In the genomic region with DNA sequence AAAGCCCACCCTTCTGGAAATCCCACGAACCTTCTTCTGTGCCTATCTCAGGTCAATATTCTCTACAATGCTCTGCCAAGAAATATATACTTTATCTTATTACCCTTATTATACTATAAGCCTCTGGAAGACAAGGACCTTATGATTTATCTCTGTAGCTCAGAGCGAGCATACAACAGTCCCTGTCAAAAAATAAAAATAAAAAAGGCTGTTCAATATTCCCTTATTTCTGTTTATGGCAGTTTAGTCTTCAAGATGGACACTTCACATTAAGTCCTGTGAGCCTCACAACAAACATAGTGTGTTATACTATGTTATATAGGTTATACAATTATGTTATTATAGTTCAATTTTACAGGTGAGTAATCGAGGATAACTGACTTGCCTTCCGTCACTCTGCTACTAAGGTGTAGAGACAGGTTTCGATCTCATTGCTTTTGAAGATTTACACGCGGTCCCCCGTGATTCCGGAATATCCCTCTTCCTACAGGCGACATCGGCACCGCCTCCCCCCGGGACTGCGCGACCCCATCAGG, we compare ENCODE assay signal across 8 cellular contexts. TPM values are rescaled to one million over a fixed set of nuclear protein-coding genes. Genes with fewer than 3 reads are reported as not detected.
A peak's percentile ranks its signal among the peaks of the same experiment; 100 is the strongest.
DNase-seq lines count a peak whose midpoint lies in the region; ATAC-seq and TF ChIP-seq lines count a peak whose summit lies in the region.

No MANE protein-coding gene starts in this region.

- ATAC-seq in thoracic aorta (ENCODE audit: insufficient number of reproducible peaks, low FRiP score, low read depth), result no peak
- no peak for ATAC-seq in HG03571 (IDR thresholded peaks at IDR 0.05; ENCODE audit: unreplicated experiment)

- H3K27me3 Mint-ChIP-seq in activated T-helper 1 cell treated with anti-CD3 and anti-CD28 coated beads, Interleukin-12 subunit alpha, Interleukin-12 subunit beta, Interleukin-2, Interleukin-4 antibody, amounts not matched to agents 30 ng/mL and 10 ng/mL and 1 ng/mL, durations not matched to agents 14 hours and 24 hours and 36 hours (ENCODE audit: insufficient read depth), result no peaks in the 10 kb centered on the region

- peaks cover 23% of the 10 kb centered on the region for H3K4me1 Mint-ChIP-seq in activated T-helper 1 cell treated with anti-CD3 and anti-CD28 coated beads, Interleukin-12 subunit alpha, Interleukin-12 subunit beta, Interleukin-2, Interleukin-4 antibody, amounts not matched to agents 30 ng/mL and 10 ng/mL and 1 ng/mL, durations not matched to agents 14 hours and 24 hours and 36 hours (ENCODE audit: low read depth)

- DNase-seq in cardiac muscle cell (ENCODE audit: low read depth in 1 of 2, low spot score in 1 of 2) (no peak), cardiac septum (ENCODE audit: low spot score) (no peak), kidney epithelial cell (ENCODE audit: low read depth) (no peak), thoracic aorta (ENCODE audit: low spot score) (no peak), midbrain (lab: John Stamatoyannopoulos, UW) (no peak), NCI-H69 (lab: John Stamatoyannopoulos, UW) (no peak)
- no peak for DNase-seq in activated T-helper 1 cell treated with anti-CD3 and anti-CD28 coated beads, Interleukin-12 subunit alpha, Interleukin-12 subunit beta, Interleukin-2, Interleukin-4 antibody, amounts not matched to agents 30 ng/mL and 10 ng/mL and 1 ng/mL, durations not matched to agents 14 hours and 24 hours and 36 hours (ENCODE audit: low spot score)

- H3K4me3 ChIP-seq in cardiac muscle cell (peak overlapping the region; percentile 65), kidney epithelial cell (ENCODE audit: low read depth, low read length) (peak overlapping the region; percentile 89), thoracic aorta (peak overlapping the region; percentile 90)

- intact Hi-C loops in cardiac septum (cut with DNase I), result loop anchor here (5.0 kb wide), 1 partner anchor 77 kb away; a partner anchor contains a TSS
- intact Hi-C loops in activated T-helper 1 cell treated with anti-CD3 and anti-CD28 coated beads, Interleukin-12 subunit alpha, Interleukin-12 subunit beta, Interleukin-2, Interleukin-4 antibody, amounts not matched to agents 30 ng/mL and 10 ng/mL and 1 ng/mL, durations not matched to agents 14 hours and 24 hours and 36 hours (cut with micrococcal nuclease), result loop anchor here (5.0 to 10.0 kb wide), 7 partner anchors 77 to 1783 kb away; a partner anchor contains a TSS

- no peaks in the 10 kb centered on the region for H3K9me3 ChIP-seq in cardiac muscle cell (ENCODE audit: low read depth)
- no peaks in the 10 kb centered on the region for H3K9me3 ChIP-seq in thoracic aorta

- H3K4me3 Mint-ChIP-seq in activated T-helper 1 cell treated with anti-CD3 and anti-CD28 coated beads, Interleukin-12 subunit alpha, Interleukin-12 subunit beta, Interleukin-2, Interleukin-4 antibody, amounts not matched to agents 30 ng/mL and 10 ng/mL and 1 ng/mL, durations not matched to agents 14 hours and 24 hours and 36 hours, result peak overlapping the region; percentile 98

- H3K36me3 Mint-ChIP-seq in activated T-helper 1 cell treated with anti-CD3 and anti-CD28 coated beads, Interleukin-12 subunit alpha, Interleukin-12 subunit beta, Interleukin-2, Interleukin-4 antibody, amounts not matched to agents 30 ng/mL and 10 ng/mL and 1 ng/mL, durations not matched to agents 14 hours and 24 hours and 36 hours (ENCODE audit: low read depth), result peaks cover 10% of the 10 kb centered on the region

- no peaks in the 10 kb centered on the region for H3K27me3 ChIP-seq in cardiac muscle cell
- H3K27me3 ChIP-seq in kidney epithelial cell (ENCODE audit: control insufficient read depth, insufficient read depth, low read length), result no peaks in the 10 kb centered on the region
- no peaks in the 10 kb centered on the region for H3K27me3 ChIP-seq in thoracic aorta (replicated peaks; ENCODE audit: insufficient read depth)

- TF ChIP-seq CTCF in cardiac muscle cell (IDR thresholded peaks at IDR 0.05; ENCODE audit: low read depth, low read length) (no peak), kidney epithelial cell (IDR thresholded peaks at IDR 0.05; ENCODE audit: insufficient read depth, low read length, poor library complexity, severe bottlenecking) (no peak), thoracic aorta (IDR thresholded peaks at IDR 0.05) (no peak)

- peak overlapping the region; percentile 93 for H3K27ac Mint-ChIP-seq in activated T-helper 1 cell treated with anti-CD3 and anti-CD28 coated beads, Interleukin-12 subunit alpha, Interleukin-12 subunit beta, Interleukin-2, Interleukin-4 antibody, amounts not matched to agents 30 ng/mL and 10 ng/mL and 1 ng/mL, durations not matched to agents 14 hours and 24 hours and 36 hours

- no peaks in the 10 kb centered on the region for H3K9me3 Mint-ChIP-seq in activated T-helper 1 cell treated with anti-CD3 and anti-CD28 coated beads, Interleukin-12 subunit alpha, Interleukin-12 subunit beta, Interleukin-2, Interleukin-4 antibody, amounts not matched to agents 30 ng/mL and 10 ng/mL and 1 ng/mL, durations not matched to agents 14 hours and 24 hours and 36 hours

- H3K36me3 ChIP-seq in cardiac muscle cell (peaks cover 11% of the 10 kb centered on the region), kidney epithelial cell (ENCODE audit: control insufficient read depth, insufficient read depth, low read length) (no peaks in the 10 kb centered on the region), thoracic aorta (peaks cover 11% of the 10 kb centered on the region)

- H3K27ac ChIP-seq in cardiac muscle cell (peak overlapping the region; percentile 97), thoracic aorta (peak overlapping the region; percentile 94 to 98)

- H3K4me1 ChIP-seq in cardiac muscle cell (ENCODE audit: low read depth) (peaks cover 5% of the 10 kb centered on the region), thoracic aorta (ENCODE audit: control insufficient read depth in 1 of 2, low read depth in 2 of 2) (peaks cover 17 to 22% of the 10 kb centered on the region in 2 donors)

RNA-seq across cellular contexts. Expression of a gene that starts 0.6 kb away (rescaled TPM):
- total RNA-seq in cardiac muscle cell, result 42.3 and 42.4 TPM in 2 replicates
- polyA plus RNA-seq in cardiac muscle cell, result 53.2 and 72.3 TPM in 2 replicates
- total RNA-seq in cardiac septum, result 17.1 TPM
- 34.4 and 35.1 TPM in 2 replicates for total RNA-seq in activated T-helper 1 cell treated with anti-CD3 and anti-CD28 coated beads, Interleukin-12 subunit alpha, Interleukin-12 subunit beta, Interleukin-2, Interleukin-4 antibody, amounts not matched to agents 30 ng/mL and 10 ng/mL and 1 ng/mL, durations not matched to agents 14 hours and 24 hours and 36 hours
- total RNA-seq in kidney epithelial cell, result 35.4 and 43.8 TPM in 2 replicates
- 10 to 100 TPM; 24.9 to 32.8 TPM for total RNA-seq in thoracic aorta
